In the genomic region with DNA sequence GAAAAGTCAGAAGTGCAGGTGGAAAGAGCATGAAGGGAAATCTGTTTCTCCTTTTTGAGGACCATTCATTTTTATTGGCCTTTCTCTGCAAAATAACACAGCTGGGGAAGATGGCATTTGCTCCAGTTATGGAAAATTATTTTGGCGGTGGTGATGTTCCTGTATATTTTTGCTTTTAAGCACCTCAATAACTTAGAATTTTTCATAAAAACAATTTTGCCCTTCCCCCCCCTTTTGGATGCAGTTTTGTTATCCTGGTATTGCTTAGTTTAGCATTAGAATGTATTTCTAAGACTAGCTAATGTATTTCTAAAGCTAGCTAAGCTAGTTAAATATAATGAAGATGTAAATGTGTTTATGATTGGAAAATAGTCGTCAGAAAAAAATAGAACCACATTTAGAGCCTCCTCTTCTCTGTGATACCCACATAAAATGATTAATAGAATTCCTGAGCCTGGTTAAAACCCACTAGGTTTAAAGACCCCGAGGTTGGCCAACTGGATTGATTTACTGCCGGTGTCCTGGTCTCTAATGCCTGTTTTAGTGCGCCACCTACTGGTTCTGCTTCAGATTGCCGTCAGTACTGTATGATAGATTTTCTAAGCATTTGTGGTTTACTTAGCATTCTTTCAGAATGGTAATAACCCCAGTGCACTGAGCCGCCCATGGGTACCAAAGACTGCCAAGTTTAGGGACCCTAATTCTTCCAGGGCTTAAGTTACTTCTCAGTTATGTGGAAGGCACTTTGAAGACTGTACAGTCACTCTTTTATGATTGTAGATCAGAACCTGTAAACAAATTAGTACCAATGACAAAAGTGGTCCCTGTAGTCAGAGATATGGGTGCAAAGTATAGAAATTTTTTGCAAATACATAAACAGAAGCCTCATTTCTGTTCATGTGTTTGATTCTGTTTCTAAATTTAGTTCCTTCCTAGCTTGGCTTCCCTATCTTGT, we compare ENCODE assay signal across 8 cellular contexts. TPM values are rescaled to one million over a fixed set of nuclear protein-coding genes. Genes with fewer than 3 reads are reported as not detected.
DNase-seq lines count a peak whose midpoint lies in the region; ATAC-seq and TF ChIP-seq lines count a peak whose summit lies in the region.

No MANE protein-coding gene starts in this region.

- no peak overlapping the region for H4K91ac ChIP-seq in IMR-90 (ENCODE audit: insufficient read depth, low read depth, low read length)

- TF ChIP-seq RAD21 in IMR-90 (IDR thresholded peaks at IDR 0.05; ENCODE audit: low read length): peak; percentile 98

- no peak overlapping the region for H2BK5ac ChIP-seq in IMR-90 (ENCODE audit: low read depth, low read length, poor library complexity, severe bottlenecking)

- H4K8ac ChIP-seq in IMR-90 (ENCODE audit: low read depth in 2 of 2, low read length in 2 of 2): no peak overlapping the region; a peak in 1 of 4 replicates

- CTCF ChIA-PET in IMR-90 (lab: Yijun Ruan, JAX): interaction anchor here (0.6 to 1.4 kb wide), 9 partner anchors 9 to 672 kb away, joined by 3 to 7 read pairs (median 3); no protein-coding TSS in a partner anchor

- no peaks in the 10 kb centered on the region for H3K9me2 ChIP-seq in OCI-LY1 (ENCODE audit: low read depth, low read length)

- BruUV-seq in IMR-90 (replicated peaks; lab: Mats Ljungman, UMichigan): no TSS peak

- no peak for TF ChIP-seq POLR2A in IMR-90 (IDR thresholded peaks at IDR 0.05; ENCODE audit: low read depth, low read length)

- H3K4ac ChIP-seq in IMR-90 (ENCODE audit: low read depth, low read length): no peak overlapping the region

- H4K20me1 ChIP-seq in IMR-90 (ENCODE audit: insufficient read depth, low read length): peaks cover 92% of the 10 kb centered on the region
- no peaks in the 10 kb centered on the region for H4K20me1 ChIP-seq in OCI-LY1 (ENCODE audit: insufficient read depth, low read length)

- H3K27ac ChIP-seq in IMR-90 (ENCODE audit: insufficient read depth, low read length) (no peak overlapping the region), OCI-LY1 (ENCODE audit: low read depth, low read length, poor library complexity, severe bottlenecking) (no peak overlapping the region)

- dilution Hi-C loops in IMR-90 (cut with HindIII; ENCODE audit: low sequenced_read_pairs, unreplicated experiment): no loop called here

- no peak overlapping the region for H2BK20ac ChIP-seq in IMR-90 (ENCODE audit: low read depth, low read length)

- no peak overlapping the region for H3K14ac ChIP-seq in IMR-90 (replicated peaks; ENCODE audit: low read depth, low read length)

- no peaks in the 10 kb centered on the region for H3K79me2 ChIP-seq in OCI-LY1 (ENCODE audit: insufficient read depth, low read length)

- H2AK9ac ChIP-seq in IMR-90 (replicated peaks; ENCODE audit: low read depth, low read length, poor library complexity): no peak overlapping the region

- ATAC-seq in GM18870 (IDR thresholded peaks at IDR 0.05; ENCODE audit: unreplicated experiment) (peak; percentile 58), IMR-90 (ENCODE audit: low read depth) (peak; percentile 70)

- no peak overlapping the region for H3K4me3 ChIP-seq in IMR-90 (ENCODE audit: insufficient read depth, low read depth, low read length)
- H3K4me3 ChIP-seq in OCI-LY1 (ENCODE audit: low read depth, low read length, poor library complexity, severe bottlenecking): no peak overlapping the region
- peak overlapping the region; percentile 34 for H3K4me3 ChIP-seq in epithelial cell of esophagus (ENCODE audit: low read length)
- H3K4me3 ChIP-seq in mucosa of stomach (ENCODE audit: low read length): no peak overlapping the region

- H3F3A ChIP-seq in OCI-LY1 (ENCODE audit: insufficient read depth, low read length): no peaks in the 10 kb centered on the region

- H3K27me3 ChIP-seq in IMR-90 (ENCODE audit: control insufficient read depth, insufficient read depth, low read length) (no peaks in the 10 kb centered on the region), OCI-LY1 (ENCODE audit: insufficient read depth, low read length) (no peaks in the 10 kb centered on the region; the same call in 1 of the 2 replicates), mucosa of stomach (ENCODE audit: control insufficient read depth, insufficient read depth, low read length) (no peaks in the 10 kb centered on the region)

- peaks cover 40% of the 10 kb centered on the region for H3K4me1 ChIP-seq in IMR-90 (ENCODE audit: control insufficient read depth, insufficient read depth, low read length)
- H3K4me1 ChIP-seq in OCI-LY1 (ENCODE audit: insufficient read depth, low read length, severe bottlenecking): no peaks in the 10 kb centered on the region
- peaks cover 72% of the 10 kb centered on the region for H3K4me1 ChIP-seq in mucosa of stomach (ENCODE audit: control insufficient read depth, insufficient read depth, low read length)

- H2BK120ac ChIP-seq in IMR-90 (ENCODE audit: low read depth, low read length): no peak overlapping the region

- intact Hi-C loops in IMR-90 (cut with micrococcal nuclease): loop anchor here (1.0 to 5.0 kb wide), 5 partner anchors 56 to 613 kb away; partner anchors contain the start of gene TLR6

- H3K9ac ChIP-seq in IMR-90 (ENCODE audit: low read depth, low read length): no peak overlapping the region
- no peak overlapping the region for H3K9ac ChIP-seq in OCI-LY1 (ENCODE audit: low read length)
- H3K9ac ChIP-seq in mucosa of stomach (ENCODE audit: low read length): peak overlapping the region; percentile 68

- H3K9me3 ChIP-seq in IMR-90 (ENCODE audit: control insufficient read depth, insufficient read depth, low read length) (no peaks in the 10 kb centered on the region), OCI-LY1 (ENCODE audit: low read length) (no peaks in the 10 kb centered on the region), mucosa of stomach (ENCODE audit: control insufficient read depth, low read length) (no peaks in the 10 kb centered on the region)

- in situ Hi-C loops in IMR-90 (cut with MboI; ENCODE audit: low sequenced_read_pairs): no loop called here

- H3K79me1 ChIP-seq in IMR-90 (ENCODE audit: low read depth in 1 of 2, low read length in 2 of 2): peaks cover 36 to 80% of the 10 kb centered on the region in 2 experiments

- peaks cover under 1% of the 10 kb centered on the region; the same call in 1 of the 2 replicates for H3K36me3 ChIP-seq in IMR-90 (ENCODE audit: control insufficient read depth, insufficient read depth, low read length)
- H3K36me3 ChIP-seq in OCI-LY1 (ENCODE audit: insufficient read depth, low read length): no peaks in the 10 kb centered on the region
- H3K36me3 ChIP-seq in mucosa of stomach (ENCODE audit: control insufficient read depth, insufficient read depth, low read length): no peaks in the 10 kb centered on the region

- no peak overlapping the region for H2BK15ac ChIP-seq in IMR-90 (ENCODE audit: low read depth, low read length)

- H2AK5ac ChIP-seq in IMR-90 (ENCODE audit: low read depth, low read length): no peak overlapping the region

- peak; percentile 94 for TF ChIP-seq CTCF in IMR-90 (conservative IDR thresholded peaks at IDR 0.05; ENCODE audit: low read depth, low read length)
- peak; percentile 92 for TF ChIP-seq CTCF in OCI-LY1 (IDR thresholded peaks at IDR 0.05; ENCODE audit: low read length)
- peak; percentile 90 for TF ChIP-seq CTCF in epithelial cell of esophagus (IDR thresholded peaks at IDR 0.05; ENCODE audit: insufficient read depth, low read depth, low read length, missing control alignments)

- H3K56ac ChIP-seq in IMR-90 (ENCODE audit: extremely low read depth, insufficient read depth, low read length): no peak overlapping the region

- H2AFZ ChIP-seq in IMR-90 (replicated peaks; ENCODE audit: low read length, poor library complexity): no peak overlapping the region
- no peak overlapping the region for H2AFZ ChIP-seq in OCI-LY1 (ENCODE audit: low read length)

- POLR2A ChIA-PET in IMR-90 (lab: Charles Lee; ENCODE audit: unreplicated experiment): no interaction called here

- no peak overlapping the region for H3K23ac ChIP-seq in IMR-90 (ENCODE audit: low read depth, low read length)

- WGBS in IMR-90 (ENCODE audit: extremely low coverage in 2 of 2, insufficient read length in 1 of 2), 2 experiments: 7% methylated on average over 3 of the region's 7 CpGs; no CpG with 5 or more reads in 1 of the 2 experiments

- peaks cover 38% of the 10 kb centered on the region for H3K9me1 ChIP-seq in IMR-90 (ENCODE audit: insufficient read depth, low read length)

- H3K18ac ChIP-seq in IMR-90 (ENCODE audit: low read depth, low read length): no peak overlapping the region

- H3K4me2 ChIP-seq in IMR-90 (ENCODE audit: low read depth, low read length) (no peak overlapping the region), OCI-LY1 (ENCODE audit: low read length) (no peak overlapping the region)

- peak; percentile 77 for DNase-seq in A172 (ENCODE audit: low spot score)
- peak; percentile 88 for DNase-seq in IMR-90
- DNase-seq in activated CD8-positive, alpha-beta memory T cell treated with anti-CD3 and anti-CD28 coated beads, Interleukin-2, amount 50 U/mL, for 48 hours: peak; percentile 88
- peak; percentile 81 for DNase-seq in epithelial cell of esophagus (ENCODE audit: low read depth)
- DNase-seq in stimulated activated CD8-positive, alpha-beta memory T cell treated with anti-CD3 and anti-CD28 coated beads, Interleukin-4, amount 100 ng/mL, for 24 hours (ENCODE audit: low read depth): peak; percentile 67

- H4K5ac ChIP-seq in IMR-90 (ENCODE audit: low read depth, low read length): no peak overlapping the region

TF ChIP-seq in IMR-90, 13 proteins besides CTCF, POLR2A, EP300 and RAD21:
- TF ChIP-seq SMC3 (IDR thresholded peaks at IDR 0.05; ENCODE audit: low read depth, low read length): peak; percentile 80
- TF ChIP-seq MXI1 (IDR thresholded peaks at IDR 0.05; ENCODE audit: borderline replicate concordance, low read depth, low read length): no peak

RNA-seq across cellular contexts. Expression of gene KLF3, which starts 11.4 kb away (rescaled TPM):
- 6.4 and 8.9 TPM in 2 replicates for total RNA-seq in A172 (2014; rRNA removed; shearing (Covaris generic))
- 8.2 and 9.4 TPM in 2 replicates for total RNA-seq in IMR-90 (2012; rRNA removed)
- 11.6 and 12.6 TPM in 2 replicates for polyA plus RNA-seq in IMR-90 (2012; rRNA removed)
- polyA plus RNA-seq in IMR-90 (2012; cell fraction: cytosol; rRNA removed): 5.3 and 7.2 TPM in 2 replicates
- polyA plus RNA-seq in IMR-90 (2012; cell fraction: nucleus; rRNA removed; ENCODE audit: low replicate concordance): 8.7 and 26.7 TPM in 2 replicates
